8 cellular contexts compared by ENCODE assay signal in the genomic region with DNA sequence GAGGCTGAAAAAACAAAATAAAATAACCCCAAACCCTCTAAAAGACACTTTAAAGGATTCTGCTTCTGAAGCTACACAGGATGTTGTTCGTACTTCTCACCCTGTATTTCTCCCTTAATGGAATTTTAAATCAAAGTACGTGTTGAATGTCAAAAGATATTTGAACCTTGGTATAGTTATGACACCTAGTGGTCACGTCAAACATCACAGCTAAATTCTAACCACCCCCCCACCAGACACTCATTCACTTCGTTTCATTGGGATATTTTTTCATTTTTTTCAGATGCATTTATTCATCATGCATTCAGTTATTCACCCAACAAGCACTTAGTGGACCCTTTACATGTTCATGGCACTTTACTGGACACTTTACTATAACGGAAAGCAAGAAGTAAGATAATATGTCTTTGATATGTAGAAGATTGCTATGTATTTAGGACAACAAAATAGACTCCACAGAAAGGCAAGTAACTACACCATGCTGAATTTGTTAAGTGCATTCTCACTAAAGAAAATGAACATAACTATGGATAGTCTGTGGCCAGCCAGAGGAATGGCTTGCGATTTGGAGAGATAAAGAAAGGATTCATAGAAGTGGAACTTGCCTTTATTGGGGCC.
DNase-seq lines count a peak whose midpoint lies in the region; ATAC-seq and TF ChIP-seq lines count a peak whose summit lies in the region.

No MANE protein-coding gene starts in this region.

- DNase-seq in Caki2 (ENCODE audit: low read depth) (peak; percentile 31), fibroblast of mammary gland (ENCODE audit: low read depth) (peak; percentile 43), osteocyte (ENCODE audit: extremely low spot score, unreplicated experiment) (no peak), 8988T (no peak)
- peak; percentile 78 for DNase-seq in activated CD4-positive, alpha-beta T cell treated with anti-CD3 and anti-CD28 coated beads, Interleukin-2, amount 10 ng/mL, durations not matched to agents 24 days and 14 days

- no peaks in the 10 kb centered on the region for H3K79me2 ChIP-seq in Loucy (ENCODE audit: insufficient read depth, low read length)

- in situ Hi-C loops in Caki2 (cut with HindIII; ENCODE audit: low pct_unique_long_range_greater_than_20kb, low sequenced_read_pairs), result no loop called here

- no peaks in the 10 kb centered on the region for H3K9me3 Mint-ChIP-seq in activated CD4-positive, alpha-beta T cell treated with anti-CD3 and anti-CD28 coated beads, Interleukin-2, amount 10 ng/mL, durations not matched to agents 24 days and 14 days
- no peaks in the 10 kb centered on the region for H3K9me3 Mint-ChIP-seq in osteocyte (ENCODE audit: unreplicated experiment)

- H3K4me3 ChIP-seq in Loucy (ENCODE audit: low read length, poor library complexity, severe bottlenecking) (no peak overlapping the region), fibroblast of mammary gland (ENCODE audit: control insufficient read depth, low read depth, low read length) (no peak overlapping the region)

- no peaks in the 10 kb centered on the region for H3F3A ChIP-seq in Loucy (ENCODE audit: low read depth)

- no peaks in the 10 kb centered on the region for H3K9me2 ChIP-seq in Loucy (replicated peaks; ENCODE audit: low read depth, low read length)

- peak overlapping the region; percentile 78 for H3K4me3 Mint-ChIP-seq in activated CD4-positive, alpha-beta T cell treated with anti-CD3 and anti-CD28 coated beads, Interleukin-2, amount 10 ng/mL, durations not matched to agents 24 days and 14 days
- no peak overlapping the region for H3K4me3 Mint-ChIP-seq in osteocyte (ENCODE audit: unreplicated experiment)

- no peaks in the 10 kb centered on the region for H3K27me3 ChIP-seq in Loucy (ENCODE audit: insufficient read depth, low read length, poor library complexity, severe bottlenecking)

- peak overlapping the region; percentile 87 for H3K27ac Mint-ChIP-seq in activated CD4-positive, alpha-beta T cell treated with anti-CD3 and anti-CD28 coated beads, Interleukin-2, amount 10 ng/mL, durations not matched to agents 24 days and 14 days
- H3K27ac Mint-ChIP-seq in osteocyte (ENCODE audit: unreplicated experiment), result no peak overlapping the region

- peak overlapping the region; percentile 63 for H3K4me2 ChIP-seq in Loucy (ENCODE audit: low read depth, low read length, poor library complexity, severe bottlenecking)

- H3K27me3 Mint-ChIP-seq in activated CD4-positive, alpha-beta T cell treated with anti-CD3 and anti-CD28 coated beads, Interleukin-2, amount 10 ng/mL, durations not matched to agents 24 days and 14 days, result no peaks in the 10 kb centered on the region
- H3K27me3 Mint-ChIP-seq in osteocyte (ENCODE audit: unreplicated experiment), result no peaks in the 10 kb centered on the region

- H3K4me1 Mint-ChIP-seq in activated CD4-positive, alpha-beta T cell treated with anti-CD3 and anti-CD28 coated beads, Interleukin-2, amount 10 ng/mL, durations not matched to agents 24 days and 14 days, result peaks cover 14% of the 10 kb centered on the region
- peaks cover 15% of the 10 kb centered on the region for H3K4me1 Mint-ChIP-seq in osteocyte (ENCODE audit: unreplicated experiment)

- H3K9me3 ChIP-seq in Loucy (ENCODE audit: insufficient read depth, low read depth, low read length), result no peaks in the 10 kb centered on the region

- H3K4me1 ChIP-seq in Loucy (ENCODE audit: insufficient read depth, low read length, poor library complexity, severe bottlenecking), result peaks cover 5% of the 10 kb centered on the region

- ATAC-seq in GM19043 (IDR thresholded peaks at IDR 0.05; ENCODE audit: low read depth, unreplicated experiment), result peak; percentile 51
- no peak for ATAC-seq in HG03025 (IDR thresholded peaks at IDR 0.05; ENCODE audit: low FRiP score, unreplicated experiment)

- TF ChIP-seq CTCF in Loucy (conservative IDR thresholded peaks at IDR 0.05; ENCODE audit: low read length) (peak; percentile 66), fibroblast of mammary gland (conservative IDR thresholded peaks at IDR 0.05; ENCODE audit: control insufficient read depth, insufficient read depth, low read depth, low read length) (peak; percentile 54), osteocyte (IDR thresholded peaks at IDR 0.05) (peak; percentile 74)

- peak overlapping the region; percentile 40; the same call in 1 of the 2 replicates for H2AFZ ChIP-seq in Loucy (ENCODE audit: low read length)

- H3K36me3 ChIP-seq in Loucy (ENCODE audit: insufficient read depth, low read length), result no peaks in the 10 kb centered on the region

- peaks cover 2% of the 10 kb centered on the region for H3K36me3 Mint-ChIP-seq in activated CD4-positive, alpha-beta T cell treated with anti-CD3 and anti-CD28 coated beads, Interleukin-2, amount 10 ng/mL, durations not matched to agents 24 days and 14 days (ENCODE audit: low read depth)
- H3K36me3 Mint-ChIP-seq in osteocyte (ENCODE audit: unreplicated experiment), result no peaks in the 10 kb centered on the region

- H3K9ac ChIP-seq in Loucy (ENCODE audit: low read depth, low read length, poor library complexity, severe bottlenecking), result no peak overlapping the region

- no peaks in the 10 kb centered on the region for H4K20me1 ChIP-seq in Loucy (ENCODE audit: insufficient read depth, low read length, poor library complexity, severe bottlenecking)

- intact Hi-C loops in activated CD4-positive, alpha-beta T cell treated with anti-CD3 and anti-CD28 coated beads, Interleukin-2, amount 10 ng/mL, durations not matched to agents 24 days and 14 days (cut with micrococcal nuclease), result loop anchor here (1.0 to 10.0 kb wide), 9 partner anchors 135 to 947 kb away; partner anchors contain the start of genes CYSLTR1, P2RY10 and TAF9B

Comparison
In these comparisons a context has a peak if more than half of its experiments do, and no peak if none do; other contexts are left out.
1. DNase-seq: peak in Caki2 (single experiment), activated CD4-positive, alpha-beta T cell treated with anti-CD3 and anti-CD28 coated beads, Interleukin-2, amount 10 ng/mL, durations not matched to agents 24 days and 14 days (single experiment) and fibroblast of mammary gland (single experiment); none in osteocyte (single experiment) and 8988T (single experiment).
2. Peak in every context shown above with its lines, with median percentiles within 50 percentile points of each other: CTCF ChIP-seq.